In genomic region chr22:41445171-41446056, GRCh38 we compare ENCODE assay signal across 8 cellular contexts. TPM values are rescaled to one million over a fixed set of nuclear protein-coding genes. Genes with fewer than 3 reads are reported as not detected.
DNase-seq lines count a peak whose midpoint lies in the region; ATAC-seq, FAIRE-seq and TF ChIP-seq lines count a peak whose summit lies in the region.

No MANE protein-coding gene starts in this region.

- H3K4me3 ChIP-seq in endothelial cell of umbilical vein (replicated peaks in 1 of 3; ENCODE audit: insufficient read depth in 1 of 3, low read depth in 1 of 3, low read length in 3 of 3), result peak overlapping the region; percentile 95 to 100 (median 96)

- H3K4me3 Mint-ChIP-seq in natural killer cell, result peak overlapping the region; percentile 93

- H3K27me3 ChIP-seq in endothelial cell of umbilical vein (ENCODE audit: control insufficient read depth in 2 of 2, insufficient read depth in 2 of 2, low read length in 2 of 2), result no peaks in the 10 kb centered on the region

- peak overlapping the region; percentile 93 to 99 for H3K27ac Mint-ChIP-seq in natural killer cell

- H3K27ac ChIP-seq in endothelial cell of umbilical vein (ENCODE audit: insufficient read depth, low read depth, low read length), result peak overlapping the region; percentile 83

- H3K9me1 ChIP-seq in endothelial cell of umbilical vein (replicated peaks; ENCODE audit: control insufficient read depth, extremely low read depth, insufficient read depth, low read length), result no peaks in the 10 kb centered on the region

- no peaks in the 10 kb centered on the region for H3K27me3 Mint-ChIP-seq in natural killer cell (ENCODE audit: low read depth in 2 of 2)

- H3K36me3 ChIP-seq in endothelial cell of umbilical vein (ENCODE audit: control insufficient read depth in 2 of 2, extremely low read depth in 1 of 2, insufficient read depth in 2 of 2, low read length in 2 of 2), result no peaks in the 10 kb centered on the region

- no peak for TF ChIP-seq CTCF in endothelial cell of umbilical vein (IDR thresholded peaks at IDR 0.05; ENCODE audit: extremely low read depth in 1 of 2, insufficient read depth in 1 of 2, low read depth in 1 of 2, low read length in 2 of 2)
- no peak for TF ChIP-seq CTCF in natural killer cell (IDR thresholded peaks at IDR 0.05)

- ATAC-seq in natural killer cell, result no peak
- ATAC-seq in GM18858 (IDR thresholded peaks at IDR 0.05; ENCODE audit: unreplicated experiment), result no peak
- no peak for ATAC-seq in GM19328 (IDR thresholded peaks at IDR 0.05; ENCODE audit: unreplicated experiment)

- no peaks in the 10 kb centered on the region for H3K9me3 Mint-ChIP-seq in natural killer cell

- H3K4me1 Mint-ChIP-seq in natural killer cell, result peaks cover 35 to 54% of the 10 kb centered on the region in 2 donors

- TF ChIP-seq POLR2A in endothelial cell of umbilical vein (IDR thresholded peaks at IDR 0.05; ENCODE audit: low read depth, low read length), result no peak

- no peak for FAIRE-seq in endothelial cell of umbilical vein (lab: Jason Lieb, UNC)

- BruUV-seq in endothelial cell of umbilical vein (replicated peaks; lab: Mats Ljungman, UMichigan), result no TSS peak

- no peak overlapping the region for H2AFZ ChIP-seq in endothelial cell of umbilical vein (ENCODE audit: low read depth, low read length)

- H3K9me3 ChIP-seq in endothelial cell of umbilical vein (replicated peaks; ENCODE audit: control insufficient read depth, insufficient read depth, low read length), result no peaks in the 10 kb centered on the region

- CTCF ChIA-PET in endothelial cell of umbilical vein (lab: Charles Lee), result interaction anchor here (1.2 to 2.8 kb wide), 8 partner anchors 10 to 81 kb away, joined by 3 to 20 read pairs (median 4); partner anchors contain the start of gene PHF5A

- DNase-seq in Daoy (ENCODE audit: low read depth) (peak; percentile 24), LoVo (ENCODE audit: low spot score) (peak; percentile 29), endothelial cell of umbilical vein (ENCODE audit: low read depth, low spot score) (peak; percentile 41), natural killer cell (no peak), NCI-H446 (lab: John Stamatoyannopoulos, UW) (no peak)
- peak; percentile 11 for DNase-seq in activated CD4-positive, alpha-beta T cell treated with anti-CD3 and anti-CD28 coated beads, Interleukin-2, amount 50 U/mL, for 1 hour

- H3K4me2 ChIP-seq in endothelial cell of umbilical vein (ENCODE audit: insufficient read depth, low read length), result peak overlapping the region; percentile 92

- dilution Hi-C loops in endothelial cell of umbilical vein (cut with MboI; ENCODE audit: extremely low pct_ligation_motif_present, low sequenced_read_pairs), result no loop called here

- peaks cover 4% of the 10 kb centered on the region for H3K4me1 ChIP-seq in endothelial cell of umbilical vein (ENCODE audit: control insufficient read depth, extremely low read depth, insufficient read depth, low read length)

- H4K20me1 ChIP-seq in endothelial cell of umbilical vein (replicated peaks; ENCODE audit: control insufficient read depth, extremely low read depth, insufficient read depth, low read length), result peaks cover 4% of the 10 kb centered on the region

- intact Hi-C loops in endothelial cell of umbilical vein (cut with micrococcal nuclease) (no loop called here), natural killer cell (cut with micrococcal nuclease) (loop anchor here (2.0 kb wide), 1 partner anchor 41 kb away; no protein-coding TSS in a partner anchor)

- peak overlapping the region; percentile 89 for H3K9ac ChIP-seq in endothelial cell of umbilical vein (replicated peaks; ENCODE audit: extremely low read depth, insufficient read depth, low read length)

- POLR2A ChIA-PET in endothelial cell of umbilical vein (lab: Charles Lee), result interaction anchor here (1.3 to 2.3 kb wide), 6 partner anchors 23 to 64 kb away, joined by 3 to 11 read pairs (median 4); partner anchors contain the start of genes ACO2, PHF5A and TEF

- no peaks in the 10 kb centered on the region for H3K36me3 Mint-ChIP-seq in natural killer cell

- H3K79me2 ChIP-seq in endothelial cell of umbilical vein (ENCODE audit: control insufficient read depth, insufficient read depth, low read length), result peaks cover 57% of the 10 kb centered on the region

TF ChIP-seq in endothelial cell of umbilical vein, 7 proteins besides CTCF, POLR2A, EP300 and RAD21:
- TF ChIP-seq JUN (IDR thresholded peaks at IDR 0.05; ENCODE audit: borderline replicate concordance, insufficient read depth, insufficient read length, low read depth) (no peak), MYC (IDR thresholded peaks at IDR 0.05; ENCODE audit: low read depth, low read length) (no peak), POLR2AphosphoS5 (IDR thresholded peaks at IDR 0.05; ENCODE audit: insufficient read depth, low read depth, low read length) (no peak), EZH2 (IDR thresholded peaks at IDR 0.05; ENCODE audit: borderline replicate concordance, low read depth, low read length, severe bottlenecking) (no peak)

RNA-seq across cellular contexts. Expression of gene TOB2, which starts 1.2 kb away (rescaled TPM):
- 9.5 and 13.9 TPM in 2 replicates for total RNA-seq in Daoy (2014; rRNA removed; shearing (Covaris generic))
- 39.4 and 44.7 TPM in 2 replicates for total RNA-seq in endothelial cell of umbilical vein
- 21.7 and 23.2 TPM in 2 replicates for polyA plus RNA-seq in endothelial cell of umbilical vein
- 20.4 and 20.6 TPM in 2 replicates for polyA plus RNA-seq in endothelial cell of umbilical vein (2011; cell fraction: cytosol; rRNA removed)
- polyA plus RNA-seq in endothelial cell of umbilical vein (2011; cell fraction: nucleus; rRNA removed), result 11.4 and 11.7 TPM in 2 replicates
- 19.8 and 23.9 TPM in 2 replicates for polyA plus RNA-seq in endothelial cell of umbilical vein (2012)
- polyA minus RNA-seq in endothelial cell of umbilical vein, result 19.8 and 23.1 TPM in 2 replicates
- polyA minus RNA-seq in endothelial cell of umbilical vein (2011; cell fraction: cytosol; rRNA and poly(A)+ RNA removed), result 13.4 TPM
- 6.5 and 7.0 TPM in 2 replicates for polyA minus RNA-seq in endothelial cell of umbilical vein (2011; cell fraction: nucleus; rRNA and poly(A)+ RNA removed)
- total RNA-seq in natural killer cell, result 10 to 100 TPM; 26.4 to 42.2 (median 32.6) TPM

RNA-seq across cellular contexts. Expression of gene PHF5A, which starts 23.1 kb away (rescaled TPM):
- total RNA-seq in Daoy (2014; rRNA removed; shearing (Covaris generic)), result 148 and 239 TPM in 2 replicates
- total RNA-seq in endothelial cell of umbilical vein (55.9 and 63.7 TPM in 2 replicates), natural killer cell (10 to 100 TPM; 31.8 to 41.8 (median 37.6) TPM)
- polyA plus RNA-seq in endothelial cell of umbilical vein, result 51.8 and 61.1 TPM in 2 replicates
- 65.5 and 70.9 TPM in 2 replicates for polyA plus RNA-seq in endothelial cell of umbilical vein (2011; cell fraction: cytosol; rRNA removed)
- polyA plus RNA-seq in endothelial cell of umbilical vein (2011; cell fraction: nucleus; rRNA removed), result 27.0 and 36.6 TPM in 2 replicates
- polyA plus RNA-seq in endothelial cell of umbilical vein (2012), result 38.4 and 51.8 TPM in 2 replicates
- polyA minus RNA-seq in endothelial cell of umbilical vein, result 54.0 and 58.0 TPM in 2 replicates
- polyA minus RNA-seq in endothelial cell of umbilical vein (2011; cell fraction: cytosol; rRNA and poly(A)+ RNA removed), result 18.6 TPM
- polyA minus RNA-seq in endothelial cell of umbilical vein (2011; cell fraction: nucleus; rRNA and poly(A)+ RNA removed), result 7.7 and 9.0 TPM in 2 replicates

RNA-seq across cellular contexts. Expression of gene ACO2, which starts 23.5 kb away (rescaled TPM):
- 43.5 and 47.6 TPM in 2 replicates for total RNA-seq in Daoy (2014; rRNA removed; shearing (Covaris generic))
- total RNA-seq in endothelial cell of umbilical vein (79.1 and 79.7 TPM in 2 replicates), natural killer cell (10 to 100 TPM; 77.9 to 99.8 (median 89.5) TPM)
- 62.0 and 63.8 TPM in 2 replicates for polyA plus RNA-seq in endothelial cell of umbilical vein
- 48.9 and 49.9 TPM in 2 replicates for polyA plus RNA-seq in endothelial cell of umbilical vein (2011; cell fraction: cytosol; rRNA removed)
- 81.7 and 89.1 TPM in 2 replicates for polyA plus RNA-seq in endothelial cell of umbilical vein (2011; cell fraction: nucleus; rRNA removed)
- 72.1 and 81.8 TPM in 2 replicates for polyA plus RNA-seq in endothelial cell of umbilical vein (2012)
- polyA minus RNA-seq in endothelial cell of umbilical vein, result 53.7 and 54.7 TPM in 2 replicates
- 20.1 TPM for polyA minus RNA-seq in endothelial cell of umbilical vein (2011; cell fraction: cytosol; rRNA and poly(A)+ RNA removed)
- polyA minus RNA-seq in endothelial cell of umbilical vein (2011; cell fraction: nucleus; rRNA and poly(A)+ RNA removed), result 35.2 and 43.7 TPM in 2 replicates

Comparison
In these comparisons a context has a peak if more than half of its experiments do, and no peak if none do; other contexts are left out.
1. DNase-seq: peak in Daoy (single experiment), LoVo (single experiment), activated CD4-positive, alpha-beta T cell treated with anti-CD3 and anti-CD28 coated beads, Interleukin-2, amount 50 U/mL, for 1 hour (single experiment) and endothelial cell of umbilical vein (single experiment); none in natural killer cell (single experiment) and NCI-H446 (0 of 2).